Comparison of ENCODE assay signal across 8 cellular contexts in the genomic region with DNA sequence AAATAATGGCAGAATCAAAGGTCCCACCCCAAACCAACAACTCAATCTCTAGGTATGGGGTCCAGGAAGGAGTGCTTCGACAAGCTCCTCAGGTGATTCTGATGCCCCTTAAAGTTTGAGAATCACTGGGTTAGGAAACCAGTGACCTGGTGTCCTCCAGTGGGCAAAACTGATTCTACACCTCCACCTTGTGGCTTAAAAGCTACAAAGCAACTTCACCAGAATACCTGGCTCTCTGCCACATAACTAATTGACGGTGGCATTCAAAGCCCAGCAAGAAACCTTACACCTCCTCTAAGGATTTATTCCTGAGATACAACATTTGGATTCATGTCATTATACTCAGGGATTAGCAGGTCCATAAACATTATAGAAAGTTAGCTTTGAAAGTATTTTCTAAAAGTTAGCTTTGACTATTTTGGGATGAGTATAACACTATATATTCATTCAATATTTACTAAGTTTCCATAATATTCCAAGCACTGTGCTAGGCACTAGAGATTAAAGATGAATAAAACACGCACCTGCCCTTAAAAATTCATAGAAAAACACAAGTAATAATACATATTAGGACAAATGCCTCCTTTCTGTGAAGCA. TPM values are rescaled to one million over a fixed set of nuclear protein-coding genes. Genes with fewer than 3 reads are reported as not detected.
DNase-seq lines count a peak whose midpoint lies in the region; ATAC-seq, FAIRE-seq and TF ChIP-seq lines count a peak whose summit lies in the region.

No MANE protein-coding gene starts in this region.

- no peak for TF ChIP-seq POLR2A in ovary (IDR thresholded peaks at IDR 0.05)

- peak; percentile 49 for DNase-seq in GM13976 (ENCODE audit: low spot score)
- DNase-seq in NCI-H2029 treated with DMSO at 0.1 percent for 48 hours (lab: John Stamatoyannopoulos, UW): peak; percentile 44
- peak; percentile 62 to 69 for DNase-seq in fibroblast of lung (ENCODE audit: low read depth in 2 of 2)
- DNase-seq in ovary: peak in 2 of 5 donors; percentile 20 to 46

- 35 to 47% (median 42%) methylated on average over 3 of the region's 3 CpGs for WGBS in ovary, 3 donors

- H3K9me3 ChIP-seq in fibroblast of lung (ENCODE audit: control insufficient read depth, insufficient read depth, low read depth, low read length) (no peaks in the 10 kb centered on the region), ovary (no peaks in the 10 kb centered on the region)

- H3K4me1 ChIP-seq in fibroblast of lung (ENCODE audit: control insufficient read depth, extremely low read depth, insufficient read depth, low read length) (no peaks in the 10 kb centered on the region), ovary (ENCODE audit: insufficient read depth) (no peaks in the 10 kb centered on the region)

- H3K79me2 ChIP-seq in fibroblast of lung (ENCODE audit: control insufficient read depth, insufficient read depth, low read length): no peaks in the 10 kb centered on the region

- in situ Hi-C loops in GM13976 (cut with MboI; ENCODE audit: low sequenced_read_pairs, unreplicated experiment): no loop called here

- H3K27ac ChIP-seq in C4-2B: no peak overlapping the region
- no peak overlapping the region for H3K27ac ChIP-seq in fibroblast of lung (ENCODE audit: insufficient read depth, low read length)
- no peak overlapping the region for H3K27ac ChIP-seq in ovary

- TF ChIP-seq CTCF in C4-2B (conservative IDR thresholded peaks at IDR 0.05): peak; percentile 85
- TF ChIP-seq CTCF in GM13976 (IDR thresholded peaks at IDR 0.05; ENCODE audit: borderline replicate concordance, control extremely low read depth, extremely low read depth, insufficient read depth, missing control alignments): peak; percentile 64
- peak; percentile 67 for TF ChIP-seq CTCF in fibroblast of lung (conservative IDR thresholded peaks at IDR 0.05 in 1 of 2, IDR thresholded peaks at IDR 0.05 in 1 of 2; ENCODE audit: low read depth in 1 of 2, low read length in 2 of 2)
- TF ChIP-seq CTCF in ovary (IDR thresholded peaks at IDR 0.05): peak in 2 of 3 donors; percentile 65 to 74

- H3K36me3 ChIP-seq in fibroblast of lung (ENCODE audit: control insufficient read depth, insufficient read depth, low read length): peaks cover 2% of the 10 kb centered on the region
- H3K36me3 ChIP-seq in ovary: no peaks in the 10 kb centered on the region

- H4K20me1 ChIP-seq in fibroblast of lung (ENCODE audit: control insufficient read depth, extremely low read depth, insufficient read depth, low read length): no peaks in the 10 kb centered on the region

- H2AFZ ChIP-seq in fibroblast of lung (ENCODE audit: low read length): no peak overlapping the region

- H3K27me3 ChIP-seq in fibroblast of lung (ENCODE audit: control insufficient read depth, insufficient read depth, low read length): no peaks in the 10 kb centered on the region
- no peaks in the 10 kb centered on the region for H3K27me3 ChIP-seq in ovary

- H3K4me2 ChIP-seq in fibroblast of lung (ENCODE audit: extremely low read depth, insufficient read depth, low read length): no peak overlapping the region

- no peak for TF ChIP-seq EP300 in ovary (IDR thresholded peaks at IDR 0.05)

- no peak for ATAC-seq in HG02884 (IDR thresholded peaks at IDR 0.05; ENCODE audit: unreplicated experiment)
- ATAC-seq in GM18858 (IDR thresholded peaks at IDR 0.05; ENCODE audit: unreplicated experiment): no peak

- peak; percentile 11 for FAIRE-seq in TTC549 (lab: Jason Lieb, UNC)

- H3K4me3 ChIP-seq in fibroblast of lung (replicated peaks in 1 of 4; ENCODE audit: control extremely low read depth in 1 of 4, insufficient read depth in 1 of 4, low read depth in 3 of 4, low read length in 4 of 4): no peak overlapping the region
- H3K4me3 ChIP-seq in ovary: no peak overlapping the region

- intact Hi-C loops in ovary (cut with DNase I): loop anchor here (5.0 to 10.0 kb wide), 4 partner anchors 195 to 245 kb away; no protein-coding TSS in a partner anchor

- no peak overlapping the region for H3K9ac ChIP-seq in fibroblast of lung (ENCODE audit: insufficient read depth, low read length)

RNA-seq across cellular contexts. Expression of a gene that starts 45.4 kb away (rescaled TPM):
- total RNA-seq in fibroblast of lung (10.3 and 16.8 TPM in 2 replicates), ovary (10 to 100 TPM; 24.9 to 50.1 (median 42.4) TPM)
- polyA plus RNA-seq in fibroblast of lung (26.4 and 31.8 TPM in 2 replicates), ovary (10 to 100 TPM; 25.4 to 42.5 TPM)
- polyA plus RNA-seq in fibroblast of lung (2012): 14.6 and 22.4 TPM in 2 replicates
- 71.8 and 101 TPM in 2 replicates for polyA minus RNA-seq in fibroblast of lung (ENCODE audit: low replicate concordance)
